ENCODE assay signal across 1 cellular context in the genomic region with DNA sequence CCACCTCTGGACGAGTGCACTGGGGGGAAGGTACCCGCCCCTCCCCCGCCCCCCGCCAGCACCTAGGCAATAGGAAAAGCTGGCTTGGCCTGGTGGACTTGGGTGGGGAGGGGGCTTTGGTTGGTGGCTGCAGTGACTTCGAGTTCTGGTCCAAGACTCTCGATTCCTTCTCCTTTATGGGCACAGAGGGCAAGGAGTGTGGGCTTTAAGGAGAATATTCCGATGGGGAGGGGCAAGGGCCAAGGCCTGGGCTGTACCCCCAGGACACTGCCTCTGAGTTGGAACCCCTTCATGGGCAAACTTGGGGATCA.
TF ChIP-seq lines count a peak whose summit lies in the region.

No MANE protein-coding gene starts in this region.

TF ChIP-seq in K562, 482 proteins besides CTCF, POLR2A, EP300 and RAD21:
- 0 out of 3 replicates have a peak, but pooled peaks of 1 of the 2 experiments have one; percentile 7 for TF ChIP-seq CBX3 (IDR thresholded peaks at IDR 0.05; ENCODE audit: borderline replicate concordance in 1 of 2, low read length in 2 of 2)
- no peak for TF ChIP-seq XRCC3 (IDR thresholded peaks at IDR 0.05)
